ENCODE assay signal across 1 cellular context in the genomic region with DNA sequence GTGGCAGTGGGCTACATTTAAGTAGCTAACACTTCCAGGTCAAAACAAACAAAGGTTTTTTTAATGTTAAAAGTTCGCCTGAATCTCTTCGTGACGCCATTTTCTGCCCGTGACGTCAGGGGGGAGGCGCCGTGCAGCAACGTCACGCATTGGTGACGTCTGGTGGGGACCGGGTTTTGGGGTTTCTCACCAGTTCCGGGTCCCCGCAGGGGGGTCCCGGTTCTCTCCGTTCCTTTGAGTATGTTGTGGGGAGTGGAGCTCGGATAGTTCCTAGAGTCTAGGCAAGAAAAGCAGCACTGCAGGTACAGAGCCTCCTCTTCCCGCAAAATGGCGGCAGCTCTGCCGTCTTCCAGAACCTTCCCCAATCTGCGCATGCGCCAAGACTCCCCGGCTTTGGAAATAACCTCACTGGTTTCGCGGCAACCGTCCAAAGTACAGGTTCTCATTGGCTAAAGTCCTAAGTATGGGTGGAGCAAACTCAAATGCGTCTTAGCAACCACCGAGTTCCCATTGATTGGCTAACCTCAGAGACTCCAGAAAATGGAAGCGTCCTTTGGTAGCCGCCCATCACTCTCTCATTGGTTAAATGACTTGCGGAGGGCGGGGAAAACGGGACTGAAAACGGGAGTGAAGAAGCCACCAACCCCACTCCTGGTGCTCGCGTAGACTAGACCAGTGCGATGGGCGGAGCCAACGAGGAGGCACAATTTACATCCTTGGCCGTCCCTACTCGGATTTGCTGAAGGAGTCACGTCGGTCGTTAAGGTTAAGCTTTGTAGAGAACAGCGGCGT.
TF ChIP-seq lines count a peak whose summit lies in the region.

A gene (minus strand): TSS at position 341 of the 792 bp plus-strand sequence.

TF ChIP-seq in liver, 16 proteins besides CTCF, POLR2A, EP300 and RAD21 (continued from another document):
- TF ChIP-seq, protein P1, sequence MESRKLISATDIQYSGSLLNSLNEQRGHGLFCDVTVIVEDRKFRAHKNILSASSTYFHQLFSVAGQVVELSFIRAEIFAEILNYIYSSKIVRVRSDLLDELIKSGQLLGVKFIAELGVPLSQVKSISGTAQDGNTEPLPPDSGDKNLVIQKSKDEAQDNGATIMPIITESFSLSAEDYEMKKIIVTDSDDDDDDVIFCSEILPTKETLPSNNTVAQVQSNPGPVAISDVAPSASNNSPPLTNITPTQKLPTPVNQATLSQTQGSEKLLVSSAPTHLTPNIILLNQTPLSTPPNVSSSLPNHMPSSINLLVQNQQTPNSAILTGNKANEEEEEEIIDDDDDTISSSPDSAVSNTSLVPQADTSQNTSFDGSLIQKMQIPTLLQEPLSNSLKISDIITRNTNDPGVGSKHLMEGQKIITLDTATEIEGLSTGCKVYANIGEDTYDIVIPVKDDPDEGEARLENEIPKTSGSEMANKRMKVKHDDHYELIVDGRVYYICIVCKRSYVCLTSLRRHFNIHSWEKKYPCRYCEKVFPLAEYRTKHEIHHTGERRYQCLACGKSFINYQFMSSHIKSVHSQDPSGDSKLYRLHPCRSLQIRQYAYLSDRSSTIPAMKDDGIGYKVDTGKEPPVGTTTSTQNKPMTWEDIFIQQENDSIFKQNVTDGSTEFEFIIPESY (IDR thresholded peaks at IDR 0.05) = peak; percentile 78
